Comparison of ENCODE assay signal across 16 cellular contexts in the genomic region with DNA sequence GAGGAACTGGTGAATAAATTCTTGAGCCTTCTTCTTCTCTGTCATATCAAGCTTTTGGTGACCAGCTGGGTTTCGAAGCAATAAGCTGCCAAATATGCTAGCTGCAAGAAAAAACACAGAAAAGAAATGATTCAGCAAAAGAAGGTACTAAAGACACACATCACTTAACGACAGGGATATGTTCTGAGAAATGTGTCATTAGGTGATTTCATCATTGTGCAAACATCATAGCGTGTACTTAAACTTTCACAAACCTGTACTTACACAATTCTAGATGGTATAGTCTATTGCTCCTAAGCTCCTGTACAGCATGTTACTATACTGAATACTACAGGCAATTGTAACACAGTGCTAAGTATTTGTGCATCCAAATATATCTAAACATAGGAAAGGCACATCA. TPM values are rescaled to one million over a fixed set of nuclear protein-coding genes. Genes with fewer than 3 reads are reported as not detected.
DNase-seq lines count a peak whose midpoint lies in the region; ATAC-seq and TF ChIP-seq lines count a peak whose summit lies in the region.
"Had no signal": no experiment of that assay in that cellular context is flagged by ENCODE, and none has a peak within 500 bp of the region (broad histone marks: within the 10 kb centered on the region; RNA-seq: fewer than 3 reads in every experiment).

No MANE protein-coding gene starts in this region.

- TF ChIP-seq CTCF in Panc1 (IDR thresholded peaks at IDR 0.05) = no peak
- TF ChIP-seq CTCF in stomach (IDR thresholded peaks at IDR 0.05) = no peak

- WGBS in esophagus, 2 donors = 50 to 55% methylated on average over 3 of the region's 3 CpGs
- WGBS in stomach, 5 donors = 50 to 57% (median 53%) methylated on average over 3 of the region's 3 CpGs

- no TSS peak for BruUV-seq in Panc1 (replicated peaks; lab: Mats Ljungman, UMichigan)

- peaks cover 29% of the 10 kb centered on the region for H3K4me1 Mint-ChIP-seq in activated naive CD8-positive, alpha-beta T cell treated with anti-CD3 and anti-CD28 coated beads, Interleukin-2, amount 50 U/mL, for 24 hours
- H3K4me1 Mint-ChIP-seq in activated naive CD8-positive, alpha-beta T cell treated with anti-CD3 and anti-CD28 coated beads for 36 hours = peaks cover 28% of the 10 kb centered on the region

- no peak for DNase-seq in activated naive CD8-positive, alpha-beta T cell treated with anti-CD3 and anti-CD28 coated beads, Interleukin-2, amount 50 U/mL, for 24 hours
- no peak for DNase-seq in activated naive CD8-positive, alpha-beta T cell treated with anti-CD3 and anti-CD28 coated beads for 36 hours
- peak; percentile 78 for DNase-seq in Panc1 (ENCODE audit: low read depth, low spot score)
- DNase-seq in stomach = no peak
- DNase-seq in NCI-H446 treated with DMSO at 0.1 percent for 48 hours (lab: John Stamatoyannopoulos, UW) = no peak
- DNase-seq in NCI-H2196 (lab: John Stamatoyannopoulos, UW; ENCODE audit: unreplicated experiment) = no peak
- no peak for DNase-seq in ecto neural progenitor cell (ENCODE audit: low spot score)
- DNase-seq: activated CD8-positive, alpha-beta memory T cell treated with anti-CD3 and anti-CD28 coated beads for 24 hours; activated naive CD4-positive, alpha-beta T cell; DMS79; effector CD8-positive, alpha-beta T cell; T1000; upper lobe of right lung had no signal

- intact Hi-C loops in Panc1 (cut with micrococcal nuclease; ENCODE audit: unreplicated experiment) (no loop called here), stomach (cut with DNase I; ENCODE audit: low total_unique reads) (no loop called here)

- TF ChIP-seq POLR2A in stomach (IDR thresholded peaks at IDR 0.05) = no peak

- H3K9me3 Mint-ChIP-seq in activated naive CD8-positive, alpha-beta T cell treated with anti-CD3 and anti-CD28 coated beads, Interleukin-2, amount 50 U/mL, for 24 hours = no peaks in the 10 kb centered on the region
- no peaks in the 10 kb centered on the region for H3K9me3 Mint-ChIP-seq in activated naive CD8-positive, alpha-beta T cell treated with anti-CD3 and anti-CD28 coated beads for 36 hours
- H3K9me3 Mint-ChIP-seq: neural progenitor cell had no signal

- ATAC-seq in activated naive CD8-positive, alpha-beta T cell treated with anti-CD3 and anti-CD28 coated beads, Interleukin-2, amount 50 U/mL, for 24 hours = no peak
- ATAC-seq in Panc1 = no peak
- ATAC-seq: upper lobe of right lung had no signal

- peaks cover 23% of the 10 kb centered on the region for H3K36me3 Mint-ChIP-seq in activated naive CD8-positive, alpha-beta T cell treated with anti-CD3 and anti-CD28 coated beads, Interleukin-2, amount 50 U/mL, for 24 hours (ENCODE audit: low read depth)
- peaks cover 13% of the 10 kb centered on the region for H3K36me3 Mint-ChIP-seq in activated naive CD8-positive, alpha-beta T cell treated with anti-CD3 and anti-CD28 coated beads for 36 hours

- in situ Hi-C loops in Panc1 (cut with HindIII; ENCODE audit: low pct_unique_long_range_greater_than_20kb, low sequenced_read_pairs) = no loop called here

- no peak overlapping the region for H3K27ac ChIP-seq in Panc1 (ENCODE audit: low read length)
- H3K27ac ChIP-seq in esophagus (ENCODE audit: low read depth in 2 of 2, low read length in 1 of 2) = peak overlapping the region; percentile 92 to 97
- H3K27ac ChIP-seq in stomach = peak overlapping the region in 4 of 5 donors; percentile 5 to 57 (median 24)
- H3K27ac ChIP-seq: neural progenitor cell, right atrium auricular region, upper lobe of right lung had no signal

- no peaks in the 10 kb centered on the region for H3K9me3 ChIP-seq in Panc1 (ENCODE audit: control insufficient read depth, insufficient read depth, low read depth, low read length)
- no peaks in the 10 kb centered on the region for H3K9me3 ChIP-seq in esophagus (ENCODE audit: control insufficient read depth in 2 of 2, insufficient read depth in 1 of 2, low read depth in 1 of 2, low read length in 1 of 2)
- H3K9me3 ChIP-seq in stomach = no peaks in the 10 kb centered on the region
- H3K9me3 ChIP-seq: right atrium auricular region, upper lobe of right lung had no signal

- H3K27ac Mint-ChIP-seq in activated naive CD8-positive, alpha-beta T cell treated with anti-CD3 and anti-CD28 coated beads, Interleukin-2, amount 50 U/mL, for 24 hours = peak overlapping the region; percentile 57
- H3K27ac Mint-ChIP-seq in activated naive CD8-positive, alpha-beta T cell treated with anti-CD3 and anti-CD28 coated beads for 36 hours = no peak overlapping the region
- H3K27ac Mint-ChIP-seq: neural progenitor cell had no signal

- no peaks in the 10 kb centered on the region for H3K27me3 Mint-ChIP-seq in activated naive CD8-positive, alpha-beta T cell treated with anti-CD3 and anti-CD28 coated beads, Interleukin-2, amount 50 U/mL, for 24 hours
- H3K27me3 Mint-ChIP-seq in activated naive CD8-positive, alpha-beta T cell treated with anti-CD3 and anti-CD28 coated beads for 36 hours = no peaks in the 10 kb centered on the region

- H3K4me3 Mint-ChIP-seq in activated naive CD8-positive, alpha-beta T cell treated with anti-CD3 and anti-CD28 coated beads, Interleukin-2, amount 50 U/mL, for 24 hours = no peak overlapping the region
- H3K4me3 Mint-ChIP-seq in activated naive CD8-positive, alpha-beta T cell treated with anti-CD3 and anti-CD28 coated beads for 36 hours = no peak overlapping the region
- H3K4me3 Mint-ChIP-seq: neural progenitor cell had no signal

- no peak overlapping the region for H3K4me3 ChIP-seq in Panc1 (ENCODE audit: low read depth in 2 of 2, low read length in 2 of 2)
- H3K4me3 ChIP-seq in esophagus (ENCODE audit: low read depth in 1 of 2, low read length in 2 of 2) = no peak overlapping the region
- no peak overlapping the region for H3K4me3 ChIP-seq in stomach
- H3K4me3 ChIP-seq: neural progenitor cell, right atrium auricular region, upper lobe of right lung had no signal

- no peaks in the 10 kb centered on the region; the same call in 1 of the 2 replicates for H3K36me3 ChIP-seq in Panc1 (ENCODE audit: control insufficient read depth, insufficient read depth, low read length)
- peaks cover 7 to 11% of the 10 kb centered on the region in 2 donors for H3K36me3 ChIP-seq in esophagus (ENCODE audit: control insufficient read depth in 2 of 2, insufficient read depth in 2 of 2, low read length in 1 of 2)
- H3K36me3 ChIP-seq in stomach = peaks cover 28 to 69% (median 68%) of the 10 kb centered on the region in 4 donors
- H3K36me3 ChIP-seq: neural progenitor cell had no signal

- CTCF ChIA-PET in Panc1 (lab: Charles Lee) = no interaction called here

- no peaks in the 10 kb centered on the region for H3K27me3 ChIP-seq in Panc1 (ENCODE audit: control insufficient read depth, insufficient read depth, low read length)
- H3K27me3 ChIP-seq in esophagus (ENCODE audit: control insufficient read depth in 1 of 2, insufficient read depth in 2 of 2, low read length in 2 of 2) = no peaks in the 10 kb centered on the region
- no peaks in the 10 kb centered on the region for H3K27me3 ChIP-seq in stomach
- H3K27me3 ChIP-seq: neural progenitor cell, right atrium auricular region, upper lobe of right lung had no signal

- POLR2A ChIA-PET in Panc1 (lab: Charles Lee) = no interaction called here

- no peak for TF ChIP-seq EP300 in stomach (IDR thresholded peaks at IDR 0.05)

- peaks cover 12% of the 10 kb centered on the region for H3K4me1 ChIP-seq in Panc1 (ENCODE audit: control insufficient read depth, insufficient read depth, low read length)
- peaks cover 0 to 10% of the 10 kb centered on the region in 2 donors for H3K4me1 ChIP-seq in esophagus (ENCODE audit: control insufficient read depth in 2 of 2, insufficient read depth in 2 of 2, low read length in 1 of 2)
- H3K4me1 ChIP-seq in stomach = peaks cover 15 to 29% (median 24%) of the 10 kb centered on the region in 4 donors

RNA-seq across cellular contexts. Expression of gene MTF1, which starts 2.9 kb away (rescaled TPM):
- total RNA-seq in activated naive CD8-positive, alpha-beta T cell treated with anti-CD3 and anti-CD28 coated beads for 36 hours = 10 to 100 TPM; 31.2 to 31.4 TPM
- total RNA-seq in Panc1 (2021; ENCODE audit: unreplicated experiment) = 26.2 TPM
- 6.3 TPM for polyA plus RNA-seq in Panc1 (2012; ENCODE audit: insufficient read length)
- 1 to 10 TPM; 3.2 to 5.6 TPM for polyA plus RNA-seq in esophagus
- total RNA-seq in stomach = 1 to 10 TPM; 1.2 to 5.4 (median 4.5) TPM
- 1 to 10 TPM; 1.5 to 3.1 (median 2.4) TPM for polyA plus RNA-seq in stomach

RNA-seq across cellular contexts. Expression of gene YRDC, which starts 54.3 kb away (rescaled TPM):
- total RNA-seq in activated naive CD8-positive, alpha-beta T cell treated with anti-CD3 and anti-CD28 coated beads for 36 hours = 10 to 100 TPM; 58.3 to 62.0 TPM
- 24.0 TPM for total RNA-seq in Panc1 (2021; ENCODE audit: unreplicated experiment)
- polyA plus RNA-seq in Panc1 (2012; ENCODE audit: insufficient read length) = 22.5 TPM
- 10 to 100 TPM in 1 of 2 donors, 1 to 10 TPM in 1; 8.9 to 15.6 TPM for polyA plus RNA-seq in esophagus
- total RNA-seq in stomach = 10 to 100 TPM in 3 of 5 donors, 1 to 10 TPM in 1, not detected in 1; 1.3 to 30.3 (median 15.5) TPM
- polyA plus RNA-seq in stomach = 10 to 100 TPM in 2 of 3 donors, 1 to 10 TPM in 1; 9.9 to 13.1 (median 10.4) TPM

RNA-seq across cellular contexts. Expression of gene C1orf122, which starts 54.7 kb away (rescaled TPM):
- total RNA-seq in activated naive CD8-positive, alpha-beta T cell treated with anti-CD3 and anti-CD28 coated beads for 36 hours = 10 to 100 TPM; 26.1 to 27.7 TPM
- total RNA-seq in Panc1 (2021; ENCODE audit: unreplicated experiment) = 77.2 TPM
- polyA plus RNA-seq in Panc1 (2012; ENCODE audit: insufficient read length) = 104 TPM
- 10 to 100 TPM; 19.3 to 39.0 TPM for polyA plus RNA-seq in esophagus
- total RNA-seq in stomach = 100 to 1,000 TPM in 2 of 5 donors, 10 to 100 TPM in 2, 1 to 10 TPM in 1; 7.9 to 193 (median 46.7) TPM
- 10 to 100 TPM; 43.4 to 59.0 (median 59.0) TPM for polyA plus RNA-seq in stomach
